1 cellular context compared by ENCODE assay signal in genomic region chr7:130966246-130967009, GRCh38.
TF ChIP-seq lines count a peak whose summit lies in the region.

No MANE protein-coding gene starts in this region.

TF ChIP-seq in GM12878, 131 proteins besides CTCF, POLR2A, EP300 and RAD21 (continued from another document):
- no peak for TF ChIP-seq NKRF (conservative IDR thresholded peaks at IDR 0.05)
TF ChIP-seq in GM12878: peak in this region for 26.
